ENCODE assay signal across 21 cellular contexts in the genomic region with DNA sequence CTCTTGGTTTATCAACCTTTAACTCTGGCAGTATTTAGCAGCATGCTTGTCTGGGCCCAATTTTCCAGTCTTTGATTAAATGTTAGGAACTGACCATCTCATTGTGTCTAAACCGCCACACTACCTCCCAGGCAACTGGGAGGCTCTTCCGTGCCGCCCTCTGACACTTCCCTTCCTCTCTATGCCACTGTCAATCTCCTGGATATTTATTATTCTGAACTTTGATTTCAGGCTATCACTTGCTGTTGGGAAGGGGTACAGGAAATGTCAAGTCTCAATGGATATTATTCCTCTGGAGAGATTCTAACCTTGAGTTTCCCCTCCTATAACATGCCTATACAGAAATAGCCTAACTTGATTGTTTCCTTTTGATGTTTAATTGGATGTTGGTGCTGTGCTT.
DNase-seq lines count a peak whose midpoint lies in the region; ATAC-seq, FAIRE-seq and TF ChIP-seq lines count a peak whose summit lies in the region.
"Had no signal": no experiment of that assay in that cellular context is flagged by ENCODE, and none has a peak within 500 bp of the region (broad histone marks: within the 10 kb centered on the region; RNA-seq: fewer than 3 reads in every experiment).

No MANE protein-coding gene starts in this region.

- TF ChIP-seq POLR2A in endothelial cell of umbilical vein (IDR thresholded peaks at IDR 0.05; ENCODE audit: low read depth, low read length): no peak

- H3K4me2 ChIP-seq in endothelial cell of umbilical vein (ENCODE audit: insufficient read depth, low read length) (peak overlapping the region; percentile 67), H9 (ENCODE audit: insufficient read depth, insufficient read length, low read length) (no peak overlapping the region)
- H3K4me2 ChIP-seq: BLaER1, GM23338 had no signal

- H3K36me3 Mint-ChIP-seq in osteocyte (ENCODE audit: unreplicated experiment): peaks cover 29% of the 10 kb centered on the region
- H3K36me3 Mint-ChIP-seq in H9 (ENCODE audit: insufficient read depth in 1 of 3, low read depth in 3 of 3): no peaks in the 10 kb centered on the region
- H3K36me3 Mint-ChIP-seq: CD8-positive, alpha-beta T cell had no signal

- H3K4me3 ChIP-seq in ACC112 (ENCODE audit: low read depth, low read length) (no peak overlapping the region), endothelial cell of umbilical vein (replicated peaks in 1 of 3; ENCODE audit: insufficient read depth in 1 of 3, low read depth in 1 of 3, low read length in 3 of 3) (no peak overlapping the region)
- H3K4me3 ChIP-seq: BLaER1, GM23338 had no signal

- no peak overlapping the region for H4K5ac ChIP-seq in H9 (ENCODE audit: insufficient read length, low read depth, low read length)

- no peak overlapping the region for H2BK20ac ChIP-seq in H9 (ENCODE audit: low read depth, low read length, poor library complexity, severe bottlenecking)

- no peak overlapping the region for H2BK120ac ChIP-seq in H9 (ENCODE audit: low read depth, low read length, poor library complexity, severe bottlenecking)

- no peak overlapping the region for H3K18ac ChIP-seq in H9 (ENCODE audit: insufficient read length, low read depth, low read length)

- H3K9ac ChIP-seq in endothelial cell of umbilical vein (replicated peaks; ENCODE audit: extremely low read depth, insufficient read depth, low read length): peak overlapping the region; percentile 20
- H3K9ac ChIP-seq in H9 (ENCODE audit: extremely low read depth, insufficient read length, low read length): no peak overlapping the region
- H3K9ac ChIP-seq: BLaER1 had no signal

- H3K79me1 ChIP-seq in H9 (ENCODE audit: insufficient read depth, low read depth, low read length, poor library complexity, severe bottlenecking): no peaks in the 10 kb centered on the region

- DNase-seq in endothelial cell of umbilical vein (ENCODE audit: low read depth, low spot score) (peak; percentile 28), osteocyte (ENCODE audit: extremely low spot score, unreplicated experiment) (no peak), KBM-7 (no peak), H9 (no peak)
- DNase-seq in activated CD4-positive, alpha-beta T cell treated with anti-CD3 and anti-CD28 coated beads, Interleukin-2, amount 50 U/mL, for 48 hours: no peak
- DNase-seq: 8988T; CD8-positive, alpha-beta T cell; DMS79 treated with DMSO at 0.1 percent for 48 hours; KG1; NCI-H1436; NCI-H2081; NCI-H510A treated with DMSO at 0.1 percent for 48 hours; NCI-H82 had no signal

- no peak overlapping the region for H3K4ac ChIP-seq in H9 (ENCODE audit: low read depth, low read length)

- H3T11ph ChIP-seq in H9 (ENCODE audit: low read length): no peak overlapping the region

- H4K20me1 ChIP-seq in endothelial cell of umbilical vein (replicated peaks; ENCODE audit: control insufficient read depth, extremely low read depth, insufficient read depth, low read length) (no peaks in the 10 kb centered on the region), H9 (ENCODE audit: control insufficient read depth, insufficient read depth, insufficient read length) (no peaks in the 10 kb centered on the region)
- H4K20me1 ChIP-seq: BLaER1 had no signal

- in situ Hi-C loops in KBM-7 (cut with MboI; ENCODE audit: low pct_unique_long_range_greater_than_20kb, low sequenced_read_pairs): no loop called here

- H2AFZ ChIP-seq in ACC112 (ENCODE audit: low read length, unreplicated experiment) (peak overlapping the region; percentile 27), endothelial cell of umbilical vein (ENCODE audit: low read depth, low read length) (peak overlapping the region; percentile 58), H9 (ENCODE audit: low read length) (no peak overlapping the region)
- H2AFZ ChIP-seq: GM23338 had no signal

- no peak overlapping the region for H2BK12ac ChIP-seq in H9 (ENCODE audit: insufficient read length, low read depth, low read length)

- no peak for ATAC-seq in GM19328 (IDR thresholded peaks at IDR 0.05; ENCODE audit: unreplicated experiment)
- ATAC-seq: CD8-positive, alpha-beta T cell; Panc1; Right ventricle myocardium inferior had no signal

- H3K4me1 Mint-ChIP-seq in osteocyte (ENCODE audit: unreplicated experiment) (peaks cover 73% of the 10 kb centered on the region), H9 (peaks cover 28 to 37% of the 10 kb centered on the region in 2 experiments)

- no peak overlapping the region for H3K56ac ChIP-seq in H9 (ENCODE audit: insufficient read length, low read depth, low read length)

- no peak overlapping the region for H2BK15ac ChIP-seq in H9 (ENCODE audit: low read depth, low read length)

- TF ChIP-seq CTCF in VCaP (conservative IDR thresholded peaks at IDR 0.05) (no peak), endothelial cell of umbilical vein (IDR thresholded peaks at IDR 0.05; ENCODE audit: extremely low read depth in 1 of 2, insufficient read depth in 1 of 2, low read depth in 1 of 2, low read length in 2 of 2) (no peak), osteocyte (IDR thresholded peaks at IDR 0.05) (no peak), H9 (conservative IDR thresholded peaks at IDR 0.05) (no peak)

- no peak overlapping the region for H4K91ac ChIP-seq in H9 (ENCODE audit: insufficient read length, low read depth, low read length)

- no peaks in the 10 kb centered on the region for H3K23me2 ChIP-seq in H9 (ENCODE audit: insufficient read length, low read depth, low read length, poor library complexity, severe bottlenecking)

- POLR2A ChIA-PET in endothelial cell of umbilical vein (lab: Charles Lee): no interaction called here

- WGBS in H9 (ENCODE audit: extremely low coverage, insufficient read length, low lambda C conversion rate): no CpG with 5 or more reads among the region's 3 CpGs

- H3K27me3 Mint-ChIP-seq in osteocyte (ENCODE audit: unreplicated experiment): no peaks in the 10 kb centered on the region
- H3K27me3 Mint-ChIP-seq in H9 (ENCODE audit: low read depth): no peaks in the 10 kb centered on the region; the same call in none of the 2 replicates

- peak; percentile 56 for FAIRE-seq in endothelial cell of umbilical vein (lab: Jason Lieb, UNC)
- FAIRE-seq: D721Med had no signal

- H3K79me2 ChIP-seq in ACC112 (ENCODE audit: control insufficient read depth, insufficient read depth, low read length, unreplicated experiment): no peaks in the 10 kb centered on the region
- H3K79me2 ChIP-seq in endothelial cell of umbilical vein (ENCODE audit: control insufficient read depth, insufficient read depth, low read length): no peaks in the 10 kb centered on the region
- H3K79me2 ChIP-seq in H9 (ENCODE audit: insufficient read depth, low read length): no peaks in the 10 kb centered on the region

- intact Hi-C loops in endothelial cell of umbilical vein (cut with micrococcal nuclease): loop anchor here (5.0 kb wide), 1 partner anchor 280 kb away; no protein-coding TSS in a partner anchor

- no peak overlapping the region for H3K14ac ChIP-seq in H9 (ENCODE audit: insufficient read depth, low read length)

- no peaks in the 10 kb centered on the region for H3K9me1 ChIP-seq in endothelial cell of umbilical vein (replicated peaks; ENCODE audit: control insufficient read depth, extremely low read depth, insufficient read depth, low read length)

- no peaks in the 10 kb centered on the region for H3K27me3 ChIP-seq in ACC112 (ENCODE audit: insufficient read depth, low read length)
- H3K27me3 ChIP-seq in endothelial cell of umbilical vein (ENCODE audit: control insufficient read depth in 2 of 2, insufficient read depth in 2 of 2, low read length in 2 of 2): no peaks in the 10 kb centered on the region
- H3K27me3 ChIP-seq in H9 (ENCODE audit: insufficient read depth, low read length): no peaks in the 10 kb centered on the region
- H3K27me3 ChIP-seq: BLaER1 had no signal

- H3K4me3 Mint-ChIP-seq in osteocyte (ENCODE audit: unreplicated experiment) (no peak overlapping the region), H9 (no peak overlapping the region)
- H3K4me3 Mint-ChIP-seq: CD8-positive, alpha-beta T cell; GM23338 had no signal

- H3K4me1 ChIP-seq in ACC112 (ENCODE audit: control insufficient read depth, insufficient read depth, low read length, unreplicated experiment): peaks cover 67% of the 10 kb centered on the region
- peaks cover 41% of the 10 kb centered on the region for H3K4me1 ChIP-seq in endothelial cell of umbilical vein (ENCODE audit: control insufficient read depth, extremely low read depth, insufficient read depth, low read length)
- peaks cover 16% of the 10 kb centered on the region; the same call in 1 of the 2 replicates for H3K4me1 ChIP-seq in H9 (ENCODE audit: insufficient read depth, low read length)

- H3K36me3 ChIP-seq in ACC112 (ENCODE audit: insufficient read depth, low read length) (no peaks in the 10 kb centered on the region), endothelial cell of umbilical vein (ENCODE audit: control insufficient read depth in 2 of 2, extremely low read depth in 1 of 2, insufficient read depth in 2 of 2, low read length in 2 of 2) (no peaks in the 10 kb centered on the region)

- CTCF ChIA-PET in endothelial cell of umbilical vein (lab: Charles Lee): interaction anchor here (0.9 to 7.6 kb wide), 18 partner anchors 10 to 302 kb away, joined by 3 to 78 read pairs (median 4); no protein-coding TSS in a partner anchor

- dilution Hi-C loops in endothelial cell of umbilical vein (cut with MboI; ENCODE audit: extremely low pct_ligation_motif_present, low sequenced_read_pairs): no loop called here

- no peak overlapping the region for H2AK5ac ChIP-seq in H9 (ENCODE audit: insufficient read length, low read length)

- H4K8ac ChIP-seq in H9 (replicated peaks; ENCODE audit: insufficient read length, low read depth, low read length): no peak overlapping the region

- H3K27ac Mint-ChIP-seq in osteocyte (ENCODE audit: unreplicated experiment) (peak overlapping the region; percentile 98), H9 (no peak overlapping the region)
- H3K27ac Mint-ChIP-seq: CD8-positive, alpha-beta T cell; GM23338 had no signal

- H2BK5ac ChIP-seq in H9 (ENCODE audit: insufficient read length, low read length): no peak overlapping the region

- BruUV-seq in endothelial cell of umbilical vein (replicated peaks; lab: Mats Ljungman, UMichigan): no TSS peak

- no peak overlapping the region for H3K23ac ChIP-seq in H9 (ENCODE audit: insufficient read length, low read depth, low read length)

- H3K9me3 ChIP-seq in endothelial cell of umbilical vein (replicated peaks; ENCODE audit: control insufficient read depth, insufficient read depth, low read length) (no peaks in the 10 kb centered on the region), H9 (ENCODE audit: control insufficient read depth, low read depth, low read length) (no peaks in the 10 kb centered on the region)
- H3K9me3 ChIP-seq: BLaER1 had no signal

- H3K9me3 Mint-ChIP-seq in osteocyte (ENCODE audit: unreplicated experiment) (no peaks in the 10 kb centered on the region), H9 (no peaks in the 10 kb centered on the region)
- H3K9me3 Mint-ChIP-seq: CD8-positive, alpha-beta T cell; GM23338 had no signal

- H3K27ac ChIP-seq in ACC112 (ENCODE audit: low read depth, low read length) (peak overlapping the region; percentile 92), VCaP (peak overlapping the region; percentile 98), endothelial cell of umbilical vein (ENCODE audit: insufficient read depth, low read depth, low read length) (peak overlapping the region; percentile 68), H9 (ENCODE audit: insufficient read length, low read depth, low read length) (no peak overlapping the region)
- H3K27ac ChIP-seq: BLaER1 had no signal

TF ChIP-seq in endothelial cell of umbilical vein, 7 proteins besides CTCF, POLR2A, EP300 and RAD21 (continues in another document):
- TF ChIP-seq POLR2AphosphoS5 (IDR thresholded peaks at IDR 0.05; ENCODE audit: insufficient read depth, low read depth, low read length): no peak
